Comparison of ENCODE assay signal across 31 cellular contexts in genomic region chr20:5880326-5880725, GRCh38. TPM values are rescaled to one million over a fixed set of nuclear protein-coding genes. Genes with fewer than 3 reads are reported as not detected.
"Had no signal": no experiment of that assay in that cellular context is flagged by ENCODE, and none has a peak within 500 bp of the region (broad histone marks: within the 10 kb centered on the region; RNA-seq: fewer than 3 reads in every experiment).

No MANE protein-coding gene starts in this region.

- H3K4me2 ChIP-seq: SK-N-SH had no signal

- H3K4me1 Mint-ChIP-seq: activated CD4-positive, alpha-beta T cell treated with anti-CD3 and anti-CD28 coated beads, Interleukin-2, amount 10 ng/mL, durations not matched to agents 24 days and 14 days had no signal

- H3K4me3 Mint-ChIP-seq: activated CD4-positive, alpha-beta T cell treated with anti-CD3 and anti-CD28 coated beads, Interleukin-2, amount 10 ng/mL, durations not matched to agents 24 days and 14 days; activated CD8-positive, alpha-beta T cell treated with anti-CD3 and anti-CD28 coated beads, Interleukin-2, amount 10 ng/mL, durations not matched to agents 7 days and 5 days; activated naive CD4-positive, alpha-beta T cell treated with anti-CD3 and anti-CD28 coated beads for 36 hours; activated T-cell treated with anti-CD3 and anti-CD28 coated beads, Interleukin-2, amount 50 U/mL, for 4 hours; activated T-helper 1 cell treated with anti-CD3 and anti-CD28 coated beads, Interleukin-12 subunit alpha, Interleukin-12 subunit beta, Interleukin-2, Interleukin-4 antibody, amounts not matched to agents 30 ng/mL and 10 ng/mL and 1 ng/mL, durations not matched to agents 14 hours and 24 hours and 36 hours; T-helper 1 cell treated with Interleukin-12 subunit alpha and Interleukin-12 subunit beta and Interleukin-4 antibody, amounts not matched to agents 30 μg/mL and 1 μg/mL, for 36 hours; T-helper 2 cell treated with Interferon-gamma antibody and Interleukin-4, amounts not matched to agents 5 μg/mL and 100 μg/mL, for 36 hours had no signal

- H3K9me3 ChIP-seq: adrenal gland, body of pancreas, breast epithelium, MG63, SJCRH30, SK-N-SH had no signal

- H3K36me3 Mint-ChIP-seq: activated naive CD4-positive, alpha-beta T cell treated with anti-CD3 and anti-CD28 coated beads, Interleukin-2, amount 50 U/mL, for 72 hours had no signal

- H3K27ac ChIP-seq: adrenal gland, body of pancreas, breast epithelium, coronary artery, SJCRH30 had no signal

- ATAC-seq: activated CD8-positive, alpha-beta T cell treated with anti-CD3 and anti-CD28 coated beads, Interleukin-2, amount 10 ng/mL, durations not matched to agents 7 days and 5 days; activated naive CD4-positive, alpha-beta T cell treated with anti-CD3 and anti-CD28 coated beads, Interleukin-2, amount 50 U/mL, for 72 hours; activated T-cell treated with anti-CD3 and anti-CD28 coated beads, Interleukin-2, amount 50 U/mL, for 4 hours; body of pancreas; Panc1 had no signal

- H3K27ac Mint-ChIP-seq: activated CD4-positive, alpha-beta T cell treated with anti-CD3 and anti-CD28 coated beads, Interleukin-2, amount 10 ng/mL, durations not matched to agents 24 days and 14 days; activated CD8-positive, alpha-beta T cell treated with anti-CD3 and anti-CD28 coated beads, Interleukin-2, amount 10 ng/mL, durations not matched to agents 7 days and 5 days; activated naive CD4-positive, alpha-beta T cell treated with anti-CD3 and anti-CD28 coated beads for 36 hours; activated naive CD4-positive, alpha-beta T cell treated with anti-CD3 and anti-CD28 coated beads, Interleukin-2, amount 50 U/mL, for 72 hours; activated T-helper 1 cell treated with anti-CD3 and anti-CD28 coated beads, Interleukin-12 subunit alpha, Interleukin-12 subunit beta, Interleukin-2, Interleukin-4 antibody, amounts not matched to agents 30 ng/mL and 10 ng/mL and 1 ng/mL, durations not matched to agents 14 hours and 24 hours and 36 hours; T-helper 1 cell treated with Interleukin-12 subunit alpha and Interleukin-12 subunit beta and Interleukin-4 antibody, amounts not matched to agents 30 μg/mL and 1 μg/mL, for 36 hours; T-helper 2 cell treated with Interferon-gamma antibody and Interleukin-4, amounts not matched to agents 5 μg/mL and 100 μg/mL, for 36 hours had no signal

- H3K4me1 ChIP-seq: adrenal gland, body of pancreas, breast epithelium, SJCRH30 had no signal

- H3K27me3 ChIP-seq: adrenal gland, body of pancreas, breast epithelium, MG63 had no signal

- FAIRE-seq: astrocyte, TTC549 had no signal

- DNase-seq: activated CD4-positive, alpha-beta T cell treated with anti-CD3 and anti-CD28 coated beads, Interleukin-2, amount 10 ng/mL, durations not matched to agents 24 days and 14 days; activated CD4-positive, alpha-beta T cell treated with anti-CD3 and anti-CD28 coated beads, Interleukin-2, amount 50 U/mL, for 4 hours; activated CD8-positive, alpha-beta T cell treated with anti-CD3 and anti-CD28 coated beads, Interleukin-2, amount 10 ng/mL, durations not matched to agents 7 days and 5 days; activated gamma-delta T cell treated with Interleukin-2 at 50 U/mL for 16 hours; activated naive CD4-positive, alpha-beta T cell treated with anti-CD3 and anti-CD28 coated beads for 36 hours; activated T-cell treated with anti-CD3 and anti-CD28 coated beads for 4 hours; activated T-cell treated with anti-CD3 and anti-CD28 coated beads, Interleukin-2, amount 50 U/mL, for 4 hours; adrenal gland; body of pancreas; MG63; NCI-H1048; NCI-H1105 treated with DMSO at 0.1 percent for 48 hours; NCI-H1436; NCI-H1694; NCI-H1930; NCI-H2081 treated with DMSO at 0.1 percent for 48 hours; NCI-H226; NCI-H446 treated with DMSO at 0.1 percent for 48 hours; NCI-H524 treated with DMSO at 0.1 percent for 48 hours; SHP77; SJCRH30; SK-N-SH had no signal

- H3K9me3 Mint-ChIP-seq: activated CD4-positive, alpha-beta T cell treated with anti-CD3 and anti-CD28 coated beads, Interleukin-2, amount 10 ng/mL, durations not matched to agents 24 days and 14 days; activated T-helper 1 cell treated with anti-CD3 and anti-CD28 coated beads, Interleukin-12 subunit alpha, Interleukin-12 subunit beta, Interleukin-2, Interleukin-4 antibody, amounts not matched to agents 30 ng/mL and 10 ng/mL and 1 ng/mL, durations not matched to agents 14 hours and 24 hours and 36 hours; T-helper 1 cell treated with Interleukin-12 subunit alpha and Interleukin-12 subunit beta and Interleukin-4 antibody, amounts not matched to agents 30 μg/mL and 1 μg/mL, for 36 hours; T-helper 2 cell treated with Interferon-gamma antibody and Interleukin-4, amounts not matched to agents 5 μg/mL and 100 μg/mL, for 36 hours had no signal

- H3K36me3 ChIP-seq: adrenal gland, breast epithelium, MG63, SJCRH30 had no signal

- H3K4me3 ChIP-seq: adrenal gland, body of pancreas, breast epithelium, coronary artery, MG63, SJCRH30 had no signal

RNA-seq across cellular contexts. Expression of gene CHGB, which starts 31.0 kb away (rescaled TPM):
- total RNA-seq: activated CD4-positive, alpha-beta T cell treated with anti-CD3 and anti-CD28 coated beads, Interleukin-2, amount 10 ng/mL, durations not matched to agents 24 days and 14 days; activated CD8-positive, alpha-beta T cell treated with anti-CD3 and anti-CD28 coated beads, Interleukin-2, amount 10 ng/mL, durations not matched to agents 7 days and 5 days; activated naive CD4-positive, alpha-beta T cell treated with anti-CD3 and anti-CD28 coated beads for 36 hours; activated T-helper 1 cell treated with anti-CD3 and anti-CD28 coated beads, Interleukin-12 subunit alpha, Interleukin-12 subunit beta, Interleukin-2, Interleukin-4 antibody, amounts not matched to agents 30 ng/mL and 10 ng/mL and 1 ng/mL, durations not matched to agents 14 hours and 24 hours and 36 hours; breast epithelium; SJCRH30 had no signal
